Comparison of ENCODE assay signal across 23 cellular contexts in genomic region chr7:48384180-48384752, GRCh38.
"Had no signal": no experiment of that assay in that cellular context is flagged by ENCODE, and none has a peak within 500 bp of the region (broad histone marks: within the 10 kb centered on the region; RNA-seq: fewer than 3 reads in every experiment).

No MANE protein-coding gene starts in this region.

- H3K4me1 ChIP-seq: prostate gland, tibial artery had no signal

- H3K9me3 Mint-ChIP-seq: activated CD4-positive, alpha-beta T cell treated with anti-CD3 and anti-CD28 coated beads, Interleukin-2, amount 10 ng/mL, durations not matched to agents 24 days and 14 days; activated CD8-positive, alpha-beta T cell treated with anti-CD3 and anti-CD28 coated beads for 36 hours; activated naive CD4-positive, alpha-beta T cell treated with anti-CD3 and anti-CD28 coated beads, Interleukin-2, amount 10 ng/mL, durations not matched to agents 7 days and 5 days; effector memory CD8-positive, alpha-beta T cell; mesothelial cell of epicardium had no signal

- H3K4me1 Mint-ChIP-seq: activated CD4-positive, alpha-beta T cell treated with anti-CD3 and anti-CD28 coated beads, Interleukin-2, amount 10 ng/mL, durations not matched to agents 24 days and 14 days; activated CD8-positive, alpha-beta memory T cell treated with anti-CD3 and anti-CD28 coated beads, Interleukin-2, amount 10 ng/mL, durations not matched to agents 7 days and 5 days; activated naive CD4-positive, alpha-beta T cell treated with anti-CD3 and anti-CD28 coated beads, Interleukin-2, amount 10 ng/mL, durations not matched to agents 7 days and 5 days; mesothelial cell of epicardium; natural killer cell had no signal

- ATAC-seq: activated CD4-positive, CD25-positive, alpha-beta regulatory T cell treated with anti-CD3 and anti-CD28 coated beads, Interleukin-2, amount 50 U/mL, for 24 hours; activated CD8-positive, alpha-beta memory T cell treated with anti-CD3 and anti-CD28 coated beads, Interleukin-2, amount 10 ng/mL, durations not matched to agents 7 days and 5 days; activated CD8-positive, alpha-beta T cell treated with anti-CD3 and anti-CD28 coated beads for 36 hours; effector memory CD8-positive, alpha-beta T cell; left lung; natural killer cell had no signal

- H3K4me3 ChIP-seq: cardiac muscle cell, dorsolateral prefrontal cortex, left lung, ovary, prostate gland, tibial artery had no signal

- H3K36me3 ChIP-seq: cardiac muscle cell, left lung, ovary, prostate gland, tibial artery had no signal

- DNase-seq: activated CD4-positive, alpha-beta T cell treated with anti-CD3 and anti-CD28 coated beads, Interleukin-2, amount 10 ng/mL, durations not matched to agents 24 days and 14 days; activated CD8-positive, alpha-beta memory T cell treated with anti-CD3 and anti-CD28 coated beads, Interleukin-2, amount 10 ng/mL, durations not matched to agents 7 days and 5 days; activated CD8-positive, alpha-beta T cell treated with anti-CD3 and anti-CD28 coated beads for 36 hours; activated effector memory CD4-positive, alpha-beta T cell treated with anti-CD3 and anti-CD28 coated beads, Interleukin-2, amount 50 U/mL, for 16 hours; activated naive CD4-positive, alpha-beta T cell treated with anti-CD3 and anti-CD28 coated beads, Interleukin-2, amount 10 ng/mL, durations not matched to agents 7 days and 5 days; activated T-cell treated with anti-CD3 and anti-CD28 coated beads for 4 hours; amygdala; dorsolateral prefrontal cortex; effector memory CD8-positive, alpha-beta T cell; foreskin fibroblast; immature natural killer cell; kidney glomerular epithelial cell; left lung; natural killer cell; ovary; stimulated activated CD4-positive, alpha-beta T cell treated with anti-CD3 and anti-CD28 coated beads, Interleukin-4, amount 100 ng/mL, for 24 hours; stimulated activated naive CD4-positive, alpha-beta T cell treated with Interleukin-2 at 50 U/mL for 16 hours; substantia nigra; tibial artery had no signal

- H3K27ac Mint-ChIP-seq: activated CD4-positive, alpha-beta T cell treated with anti-CD3 and anti-CD28 coated beads, Interleukin-2, amount 10 ng/mL, durations not matched to agents 24 days and 14 days; activated CD8-positive, alpha-beta memory T cell treated with anti-CD3 and anti-CD28 coated beads, Interleukin-2, amount 10 ng/mL, durations not matched to agents 7 days and 5 days; activated CD8-positive, alpha-beta T cell treated with anti-CD3 and anti-CD28 coated beads for 36 hours; activated naive CD4-positive, alpha-beta T cell treated with anti-CD3 and anti-CD28 coated beads, Interleukin-2, amount 10 ng/mL, durations not matched to agents 7 days and 5 days; effector memory CD8-positive, alpha-beta T cell; immature natural killer cell; mesothelial cell of epicardium; natural killer cell had no signal

- H3K9me3 ChIP-seq: left lung, ovary, prostate gland, tibial artery had no signal

- H3K27me3 Mint-ChIP-seq: activated CD4-positive, alpha-beta T cell treated with anti-CD3 and anti-CD28 coated beads, Interleukin-2, amount 10 ng/mL, durations not matched to agents 24 days and 14 days; activated CD8-positive, alpha-beta T cell treated with anti-CD3 and anti-CD28 coated beads for 36 hours; activated naive CD4-positive, alpha-beta T cell treated with anti-CD3 and anti-CD28 coated beads, Interleukin-2, amount 10 ng/mL, durations not matched to agents 7 days and 5 days; effector memory CD8-positive, alpha-beta T cell had no signal

- H3K27me3 ChIP-seq: cardiac muscle cell, dorsolateral prefrontal cortex, left lung, ovary, tibial artery had no signal

- H3K4me3 Mint-ChIP-seq: activated CD4-positive, alpha-beta T cell treated with anti-CD3 and anti-CD28 coated beads, Interleukin-2, amount 10 ng/mL, durations not matched to agents 24 days and 14 days; activated CD8-positive, alpha-beta memory T cell treated with anti-CD3 and anti-CD28 coated beads, Interleukin-2, amount 10 ng/mL, durations not matched to agents 7 days and 5 days; activated CD8-positive, alpha-beta T cell treated with anti-CD3 and anti-CD28 coated beads for 36 hours; activated naive CD4-positive, alpha-beta T cell treated with anti-CD3 and anti-CD28 coated beads, Interleukin-2, amount 10 ng/mL, durations not matched to agents 7 days and 5 days; effector memory CD8-positive, alpha-beta T cell; immature natural killer cell; mesothelial cell of epicardium; natural killer cell had no signal

- H3K27ac ChIP-seq: cardiac muscle cell, dorsolateral prefrontal cortex, left lung, ovary, prostate gland, tibial artery had no signal
